In genomic region chr1:223763881-223764280, GRCh38 we compare ENCODE assay signal across 14 cellular contexts.
"Had no signal": no experiment of that assay in that cellular context is flagged by ENCODE, and none has a peak within 500 bp of the region (broad histone marks: within the 10 kb centered on the region; RNA-seq: fewer than 3 reads in every experiment).

No MANE protein-coding gene starts in this region.

- H3K9me3 Mint-ChIP-seq: activated T-cell treated with anti-CD3 and anti-CD28 coated beads, Interleukin-2, amount 50 U/mL, for 72 hours had no signal

- H3K27me3 Mint-ChIP-seq: activated CD4-positive, alpha-beta memory T cell treated with anti-CD3 and anti-CD28 coated beads for 36 hours; brain had no signal

- H3K27ac ChIP-seq: neutrophil, vagina had no signal

- H3K4me1 Mint-ChIP-seq: brain had no signal

- H3K4me3 Mint-ChIP-seq: activated CD4-positive, alpha-beta memory T cell treated with anti-CD3 and anti-CD28 coated beads for 36 hours; activated T-cell treated with anti-CD3 and anti-CD28 coated beads, Interleukin-2, amount 50 U/mL, for 72 hours; brain had no signal

- ATAC-seq: heart left ventricle, left ventricle myocardium superior had no signal

- DNase-seq: activated CD4-positive, alpha-beta memory T cell treated with anti-CD3 and anti-CD28 coated beads for 36 hours; activated CD4-positive, alpha-beta T cell treated with anti-CD3 and anti-CD28 coated beads for 1 hour; activated naive CD4-positive, alpha-beta T cell treated with anti-CD3 and anti-CD28 coated beads, Interleukin-2, amount 50 U/mL, for 16 hours; activated T-cell treated with anti-CD3 and anti-CD28 coated beads, Interleukin-2, amount 50 U/mL, for 72 hours; heart left ventricle; islet precursor cell; left ventricle myocardium superior; mesendoderm; small intestine; SW 1271; T-helper 9 cell had no signal
